Comparison of ENCODE assay signal across 1 cellular context in the genomic region with DNA sequence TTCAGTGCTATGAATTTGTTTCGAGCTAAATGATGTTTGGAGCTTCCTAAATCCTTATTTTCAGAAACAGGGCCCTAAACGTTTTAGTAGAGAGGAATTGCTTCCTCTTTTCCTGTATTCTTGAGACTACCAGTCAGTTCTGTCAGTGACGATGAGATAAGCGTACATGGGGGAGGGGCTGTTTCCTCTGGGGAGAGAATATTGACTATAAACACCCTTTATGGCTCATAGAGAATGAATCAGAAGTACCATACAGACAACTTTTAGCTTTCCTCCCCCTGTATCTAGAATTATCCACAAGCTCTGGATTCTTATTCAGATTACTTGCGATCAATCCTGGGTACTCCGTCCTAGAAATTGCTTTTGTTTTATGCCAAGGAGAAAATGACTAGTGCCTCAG.
TF ChIP-seq lines count a peak whose summit lies in the region.

No MANE protein-coding gene starts in this region.

TF ChIP-seq in K562, 482 proteins besides CTCF, POLR2A, EP300 and RAD21 (continued from another document and continues in another):
- peak; percentile 58; the same call in 1 of the 2 replicates for TF ChIP-seq ARID3A (IDR thresholded peaks at IDR 0.05; ENCODE audit: borderline replicate concordance, low read depth, low read length)
- no peak for TF ChIP-seq ZSCAN32 (CRISPR knock-in tag; IDR thresholded peaks at IDR 0.05)
- 0 out of 2 replicates have a peak, but pooled peaks have one; percentile 52 for TF ChIP-seq JUN (IDR thresholded peaks at IDR 0.05; ENCODE audit: borderline replicate concordance, low read depth, low read length)
- no peak for TF ChIP-seq JUN (CRISPR knock-in tag; IDR thresholded peaks at IDR 0.05; ENCODE audit: borderline replicate concordance)
- peak; percentile 77 for TF ChIP-seq SMARCE1 (IDR thresholded peaks at IDR 0.05)
- peak; percentile 75 for TF ChIP-seq SMARCC2 (IDR thresholded peaks at IDR 0.05; ENCODE audit: low read depth)
- TF ChIP-seq HNRNPH1 (optimal IDR thresholded peaks at IDR 0.05; ENCODE audit: low read depth, low read length) = no peak
- peak; percentile 58; the same call in 1 of the 2 replicates for TF ChIP-seq FOSL1 (tag; conservative IDR thresholded peaks at IDR 0.05)
- TF ChIP-seq CBFA2T3 (IDR thresholded peaks at IDR 0.05) = peak; percentile 57; the same call in 1 of the 2 replicates
- TF ChIP-seq, protein P1, sequence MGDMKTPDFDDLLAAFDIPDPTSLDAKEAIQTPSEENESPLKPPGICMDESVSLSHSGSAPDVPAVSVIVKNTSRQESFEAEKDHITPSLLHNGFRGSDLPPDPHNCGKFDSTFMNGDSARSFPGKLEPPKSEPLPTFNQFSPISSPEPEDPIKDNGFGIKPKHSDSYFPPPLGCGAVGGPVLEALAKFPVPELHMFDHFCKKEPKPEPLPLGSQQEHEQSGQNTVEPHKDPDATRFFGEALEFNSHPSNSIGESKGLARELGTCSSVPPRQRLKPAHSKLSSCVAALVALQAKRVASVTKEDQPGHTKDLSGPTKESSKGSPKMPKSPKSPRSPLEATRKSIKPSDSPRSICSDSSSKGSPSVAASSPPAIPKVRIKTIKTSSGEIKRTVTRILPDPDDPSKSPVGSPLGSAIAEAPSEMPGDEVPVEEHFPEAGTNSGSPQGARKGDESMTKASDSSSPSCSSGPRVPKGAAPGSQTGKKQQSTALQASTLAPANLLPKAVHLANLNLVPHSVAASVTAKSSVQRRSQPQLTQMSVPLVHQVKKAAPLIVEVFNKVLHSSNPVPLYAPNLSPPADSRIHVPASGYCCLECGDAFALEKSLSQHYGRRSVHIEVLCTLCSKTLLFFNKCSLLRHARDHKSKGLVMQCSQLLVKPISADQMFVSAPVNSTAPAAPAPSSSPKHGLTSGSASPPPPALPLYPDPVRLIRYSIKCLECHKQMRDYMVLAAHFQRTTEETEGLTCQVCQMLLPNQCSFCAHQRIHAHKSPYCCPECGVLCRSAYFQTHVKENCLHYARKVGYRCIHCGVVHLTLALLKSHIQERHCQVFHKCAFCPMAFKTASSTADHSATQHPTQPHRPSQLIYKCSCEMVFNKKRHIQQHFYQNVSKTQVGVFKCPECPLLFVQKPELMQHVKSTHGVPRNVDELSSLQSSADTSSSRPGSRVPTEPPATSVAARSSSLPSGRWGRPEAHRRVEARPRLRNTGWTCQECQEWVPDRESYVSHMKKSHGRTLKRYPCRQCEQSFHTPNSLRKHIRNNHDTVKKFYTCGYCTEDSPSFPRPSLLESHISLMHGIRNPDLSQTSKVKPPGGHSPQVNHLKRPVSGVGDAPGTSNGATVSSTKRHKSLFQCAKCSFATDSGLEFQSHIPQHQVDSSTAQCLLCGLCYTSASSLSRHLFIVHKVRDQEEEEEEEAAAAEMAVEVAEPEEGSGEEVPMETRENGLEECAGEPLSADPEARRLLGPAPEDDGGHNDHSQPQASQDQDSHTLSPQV (IDR thresholded peaks at IDR 0.05) = 0 out of 2 replicates have a peak, but pooled peaks have one; percentile 34
- peak; percentile 64 for TF ChIP-seq TEAD4 (IDR thresholded peaks at IDR 0.05; ENCODE audit: low read length)
- TF ChIP-seq TEAD4 (CRISPR knock-in tag; IDR thresholded peaks at IDR 0.05; ENCODE audit: borderline replicate concordance) = no peak
- TF ChIP-seq, protein P2, sequence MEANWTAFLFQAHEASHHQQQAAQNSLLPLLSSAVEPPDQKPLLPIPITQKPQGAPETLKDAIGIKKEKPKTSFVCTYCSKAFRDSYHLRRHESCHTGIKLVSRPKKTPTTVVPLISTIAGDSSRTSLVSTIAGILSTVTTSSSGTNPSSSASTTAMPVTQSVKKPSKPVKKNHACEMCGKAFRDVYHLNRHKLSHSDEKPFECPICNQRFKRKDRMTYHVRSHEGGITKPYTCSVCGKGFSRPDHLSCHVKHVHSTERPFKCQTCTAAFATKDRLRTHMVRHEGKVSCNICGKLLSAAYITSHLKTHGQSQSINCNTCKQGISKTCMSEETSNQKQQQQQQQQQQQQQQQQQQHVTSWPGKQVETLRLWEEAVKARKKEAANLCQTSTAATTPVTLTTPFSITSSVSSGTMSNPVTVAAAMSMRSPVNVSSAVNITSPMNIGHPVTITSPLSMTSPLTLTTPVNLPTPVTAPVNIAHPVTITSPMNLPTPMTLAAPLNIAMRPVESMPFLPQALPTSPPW (CRISPR knock-in tag; IDR thresholded peaks at IDR 0.05) = peak; percentile 74; the same call in 1 of the 2 replicates
- no peak for TF ChIP-seq ATF1 (CRISPR knock-in tag; IDR thresholded peaks at IDR 0.05)
- peak; percentile 74 for TF ChIP-seq ATF1 (tag; IDR thresholded peaks at IDR 0.05)
- peak in 1 of 2 experiments; percentile 71; a peak in 2 of 4 replicates for TF ChIP-seq ARNT (IDR thresholded peaks at IDR 0.05)
- TF ChIP-seq RCOR1 (IDR thresholded peaks at IDR 0.05; ENCODE audit: borderline replicate concordance in 1 of 2, low read depth in 2 of 2, low read length in 2 of 2) = peak in 1 of 2 experiments; percentile 71; a peak in 2 of 4 replicates
- TF ChIP-seq ETV6 (IDR thresholded peaks at IDR 0.05; ENCODE audit: borderline replicate concordance in 1 of 2, low read depth in 2 of 2, low read length in 1 of 2) = peak in 1 of 2 experiments; percentile 27; a peak in 1 of 4 replicates
- no peak for TF ChIP-seq ETV6 (CRISPR knock-in tag; IDR thresholded peaks at IDR 0.05; ENCODE audit: borderline replicate concordance)
- TF ChIP-seq NFE2 (IDR thresholded peaks at IDR 0.05; ENCODE audit: low read depth) = peak; percentile 44; the same call in 1 of the 2 replicates
- TF ChIP-seq POLR2H (tag; IDR thresholded peaks at IDR 0.05; ENCODE audit: low read depth) = 0 out of 2 replicates have a peak, but pooled peaks have one; percentile 35
- no peak for TF ChIP-seq ZNF224 (CRISPR knock-in tag; IDR thresholded peaks at IDR 0.05)
- TF ChIP-seq, protein P3, sequence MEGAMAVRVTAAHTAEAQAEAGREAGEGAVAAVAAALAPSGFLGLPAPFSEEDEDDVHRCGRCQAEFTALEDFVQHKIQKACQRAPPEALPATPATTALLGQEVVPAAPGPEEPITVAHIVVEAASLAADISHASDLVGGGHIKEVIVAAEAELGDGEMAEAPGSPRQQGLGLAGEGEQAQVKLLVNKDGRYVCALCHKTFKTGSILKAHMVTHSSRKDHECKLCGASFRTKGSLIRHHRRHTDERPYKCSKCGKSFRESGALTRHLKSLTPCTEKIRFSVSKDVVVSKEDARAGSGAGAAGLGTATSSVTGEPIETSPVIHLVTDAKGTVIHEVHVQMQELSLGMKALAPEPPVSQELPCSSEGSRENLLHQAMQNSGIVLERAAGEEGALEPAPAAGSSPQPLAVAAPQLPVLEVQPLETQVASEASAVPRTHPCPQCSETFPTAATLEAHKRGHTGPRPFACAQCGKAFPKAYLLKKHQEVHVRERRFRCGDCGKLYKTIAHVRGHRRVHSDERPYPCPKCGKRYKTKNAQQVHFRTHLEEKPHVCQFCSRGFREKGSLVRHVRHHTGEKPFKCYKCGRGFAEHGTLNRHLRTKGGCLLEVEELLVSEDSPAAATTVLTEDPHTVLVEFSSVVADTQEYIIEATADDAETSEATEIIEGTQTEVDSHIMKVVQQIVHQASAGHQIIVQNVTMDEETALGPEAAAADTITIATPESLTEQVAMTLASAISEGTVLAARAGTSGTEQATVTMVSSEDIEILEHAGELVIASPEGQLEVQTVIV (CRISPR knock-in tag; IDR thresholded peaks at IDR 0.05; ENCODE audit: borderline replicate concordance) = no peak
- peak in 1 of 2 experiments; percentile 35; a peak in 1 of 4 replicates for TF ChIP-seq TRIM24 (IDR thresholded peaks at IDR 0.05)
- TF ChIP-seq ZNF24 (IDR thresholded peaks at IDR 0.05) = no peak
- TF ChIP-seq ARID1B (IDR thresholded peaks at IDR 0.05) = peak; percentile 72
- peak; percentile 54; the same call in 1 of the 2 replicates for TF ChIP-seq CREB1 (IDR thresholded peaks at IDR 0.05)
- no peak for TF ChIP-seq CREB1 (CRISPR knock-in tag; IDR thresholded peaks at IDR 0.05)
- peak; percentile 88 for TF ChIP-seq LEF1 (IDR thresholded peaks at IDR 0.05)
- 0 out of 2 replicates have a peak, but pooled peaks have one; percentile 35 for TF ChIP-seq FOXJ2 (tag; IDR thresholded peaks at IDR 0.05)
- peak; percentile 86 to 88 for TF ChIP-seq FOXK2 (conservative IDR thresholded peaks at IDR 0.05 in 1 of 2, IDR thresholded peaks at IDR 0.05 in 1 of 2; ENCODE audit: low read depth in 2 of 2)
- 0 out of 3 replicates have a peak, but pooled peaks of 1 of the 2 experiments have one; percentile 39 for TF ChIP-seq CBX3 (IDR thresholded peaks at IDR 0.05; ENCODE audit: borderline replicate concordance in 1 of 2, low read length in 2 of 2)
- peak; percentile 52; the same call in 1 of the 2 replicates for TF ChIP-seq ZNF175 (CRISPR knock-in tag; IDR thresholded peaks at IDR 0.05; ENCODE audit: low read depth)
- no peak for TF ChIP-seq NCOA1 (IDR thresholded peaks at IDR 0.05; ENCODE audit: low read depth)
- TF ChIP-seq ZEB2 (IDR thresholded peaks at IDR 0.05) = peak; percentile 47; the same call in 1 of the 2 replicates
- TF ChIP-seq ADNP (tag; IDR thresholded peaks at IDR 0.05) = no peak
- 0 out of 4 replicates have a peak, but pooled peaks of 1 of the 2 experiments have one; percentile 30 for TF ChIP-seq MNT (conservative IDR thresholded peaks at IDR 0.05)
- TF ChIP-seq CTBP1 (IDR thresholded peaks at IDR 0.05; ENCODE audit: borderline replicate concordance) = no peak
- 0 out of 2 replicates have a peak, but pooled peaks have one; percentile 28 for TF ChIP-seq CXXC5 (CRISPR knock-in tag; IDR thresholded peaks at IDR 0.05)
- peak; percentile 45; the same call in 1 of the 2 replicates for TF ChIP-seq NCOR1 (IDR thresholded peaks at IDR 0.05)
- TF ChIP-seq EP400 (IDR thresholded peaks at IDR 0.05) = peak; percentile 43
- TF ChIP-seq STAT5A (IDR thresholded peaks at IDR 0.05; ENCODE audit: borderline replicate concordance, low read length) = peak; percentile 28; the same call in 1 of the 2 replicates
- TF ChIP-seq CHD2 (IDR thresholded peaks at IDR 0.05; ENCODE audit: low read depth, low read length) = peak; percentile 32; the same call in 1 of the 2 replicates
- TF ChIP-seq, protein P4, sequence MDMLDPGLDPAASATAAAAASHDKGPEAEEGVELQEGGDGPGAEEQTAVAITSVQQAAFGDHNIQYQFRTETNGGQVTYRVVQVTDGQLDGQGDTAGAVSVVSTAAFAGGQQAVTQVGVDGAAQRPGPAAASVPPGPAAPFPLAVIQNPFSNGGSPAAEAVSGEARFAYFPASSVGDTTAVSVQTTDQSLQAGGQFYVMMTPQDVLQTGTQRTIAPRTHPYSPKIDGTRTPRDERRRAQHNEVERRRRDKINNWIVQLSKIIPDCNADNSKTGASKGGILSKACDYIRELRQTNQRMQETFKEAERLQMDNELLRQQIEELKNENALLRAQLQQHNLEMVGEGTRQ (CRISPR knock-in tag; IDR thresholded peaks at IDR 0.05) = no peak
- TF ChIP-seq TAF15 (IDR thresholded peaks at IDR 0.05; ENCODE audit: low read depth, low read length) = no peak
- TF ChIP-seq PKNOX1 (IDR thresholded peaks at IDR 0.05) = peak; percentile 81
- TF ChIP-seq ZBTB1 (CRISPR knock-in tag; IDR thresholded peaks at IDR 0.05; ENCODE audit: borderline replicate concordance, low read depth) = no peak
- 0 out of 2 replicates have a peak, but pooled peaks have one; percentile 52 for TF ChIP-seq RNF2 (IDR thresholded peaks at IDR 0.05)
- TF ChIP-seq, protein P5, sequence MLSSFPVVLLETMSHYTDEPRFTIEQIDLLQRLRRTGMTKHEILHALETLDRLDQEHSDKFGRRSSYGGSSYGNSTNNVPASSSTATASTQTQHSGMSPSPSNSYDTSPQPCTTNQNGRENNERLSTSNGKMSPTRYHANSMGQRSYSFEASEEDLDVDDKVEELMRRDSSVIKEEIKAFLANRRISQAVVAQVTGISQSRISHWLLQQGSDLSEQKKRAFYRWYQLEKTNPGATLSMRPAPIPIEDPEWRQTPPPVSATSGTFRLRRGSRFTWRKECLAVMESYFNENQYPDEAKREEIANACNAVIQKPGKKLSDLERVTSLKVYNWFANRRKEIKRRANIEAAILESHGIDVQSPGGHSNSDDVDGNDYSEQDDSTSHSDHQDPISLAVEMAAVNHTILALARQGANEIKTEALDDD (IDR thresholded peaks at IDR 0.05) = peak; percentile 66
